In genomic region chr19:21698215-21698614, GRCh38 we compare ENCODE assay signal across 8 cellular contexts.
A peak's percentile ranks its signal among the peaks of the same experiment; 100 is the strongest.
DNase-seq lines count a peak whose midpoint lies in the region; ATAC-seq, FAIRE-seq and TF ChIP-seq lines count a peak whose summit lies in the region.

No MANE protein-coding gene starts in this region.

- H3K27ac Mint-ChIP-seq in stimulated activated effector memory CD8-positive, alpha-beta T cell treated with anti-CD3 and anti-CD28 coated beads, Interleukin-12 subunit alpha, Interleukin-12 subunit beta, amount 100 ng/mL, for 72 hours, result no peak overlapping the region

- DNase-seq in DMS114 treated with DMSO at 0.1 percent for 48 hours (lab: John Stamatoyannopoulos, UW; ENCODE audit: unreplicated experiment) (peak; percentile 10), MM.1S (no peak), cerebellar cortex (ENCODE audit: low spot score) (peak; percentile 67), midbrain (lab: John Stamatoyannopoulos, UW) (peak; percentile 30), HTR-8/SVneo (ENCODE audit: insufficient read length, low spot score) (no peak), posterior cingulate gyrus (no peak)
- no peak for DNase-seq in stimulated activated effector memory CD8-positive, alpha-beta T cell treated with anti-CD3 and anti-CD28 coated beads, Interleukin-12 subunit alpha, Interleukin-12 subunit beta, amount 100 ng/mL, for 72 hours (ENCODE audit: low spot score in 2 of 2)

- no peaks in the 10 kb centered on the region for H3K79me2 ChIP-seq in MM.1S (ENCODE audit: low read length)

- H3K36me3 Mint-ChIP-seq in stimulated activated effector memory CD8-positive, alpha-beta T cell treated with anti-CD3 and anti-CD28 coated beads, Interleukin-12 subunit alpha, Interleukin-12 subunit beta, amount 100 ng/mL, for 72 hours, result no peaks in the 10 kb centered on the region

- ATAC-seq in stimulated activated effector memory CD8-positive, alpha-beta T cell treated with anti-CD3 and anti-CD28 coated beads, Interleukin-12 subunit alpha, Interleukin-12 subunit beta, amount 100 ng/mL, for 72 hours, result no peak
- no peak for ATAC-seq in HG03565 (IDR thresholded peaks at IDR 0.05; ENCODE audit: unreplicated experiment)

- no peak overlapping the region for H2AFZ ChIP-seq in MM.1S (ENCODE audit: low read length)

- H3K4me3 Mint-ChIP-seq in stimulated activated effector memory CD8-positive, alpha-beta T cell treated with anti-CD3 and anti-CD28 coated beads, Interleukin-12 subunit alpha, Interleukin-12 subunit beta, amount 100 ng/mL, for 72 hours, result no peak overlapping the region

- intact Hi-C loops in posterior cingulate gyrus (cut with DNase I), result no loop called here

- no peak overlapping the region for H3K27ac ChIP-seq in MM.1S (ENCODE audit: low read length)

- H3K4me1 Mint-ChIP-seq in stimulated activated effector memory CD8-positive, alpha-beta T cell treated with anti-CD3 and anti-CD28 coated beads, Interleukin-12 subunit alpha, Interleukin-12 subunit beta, amount 100 ng/mL, for 72 hours, result no peaks in the 10 kb centered on the region

- H3K36me3 ChIP-seq in MM.1S (replicated peaks; ENCODE audit: insufficient read depth, low read length), result no peaks in the 10 kb centered on the region

- no peaks in the 10 kb centered on the region for H3K9me3 ChIP-seq in MM.1S (replicated peaks; ENCODE audit: insufficient read depth, low read length)

- H3K9me2 ChIP-seq in MM.1S (replicated peaks; ENCODE audit: insufficient read depth, low read length), result no peaks in the 10 kb centered on the region

- H4K20me1 ChIP-seq in MM.1S (ENCODE audit: insufficient read depth, low read length), result no peaks in the 10 kb centered on the region

- no peaks in the 10 kb centered on the region for H3K9me3 Mint-ChIP-seq in stimulated activated effector memory CD8-positive, alpha-beta T cell treated with anti-CD3 and anti-CD28 coated beads, Interleukin-12 subunit alpha, Interleukin-12 subunit beta, amount 100 ng/mL, for 72 hours

- no peak overlapping the region for H3K4me2 ChIP-seq in MM.1S (ENCODE audit: low read depth, low read length)

- H3K4me1 ChIP-seq in MM.1S (ENCODE audit: low read length), result no peaks in the 10 kb centered on the region

- H3K4me3 ChIP-seq in MM.1S (ENCODE audit: low read length), result no peak overlapping the region

- no peak overlapping the region for H3K9ac ChIP-seq in MM.1S (ENCODE audit: low read length)

- no peaks in the 10 kb centered on the region for H3K27me3 ChIP-seq in MM.1S (replicated peaks; ENCODE audit: insufficient read depth, low read length)

- H3F3A ChIP-seq in MM.1S (ENCODE audit: insufficient read depth, low read length), result no peaks in the 10 kb centered on the region

- peak; percentile 29 for TF ChIP-seq CTCF in MM.1S (IDR thresholded peaks at IDR 0.05; ENCODE audit: low read length)

- no peak for FAIRE-seq in HTR-8/SVneo (lab: Jason Lieb, UNC)

Comparison
In these comparisons a context has a peak if more than half of its experiments do, and no peak if none do; other contexts are left out.
1. DNase-seq: peak in DMS114 treated with DMSO at 0.1 percent for 48 hours (single experiment), cerebellar cortex (single experiment) and midbrain (single experiment); none in MM.1S (single experiment), stimulated activated effector memory CD8-positive, alpha-beta T cell treated with anti-CD3 and anti-CD28 coated beads, Interleukin-12 subunit alpha, Interleukin-12 subunit beta, amount 100 ng/mL, for 72 hours (0 of 2), HTR-8/SVneo (single experiment) and posterior cingulate gyrus (0 of 10).